Comparison of ENCODE assay signal across 22 cellular contexts in genomic region chr10:90986136-90986760, GRCh38.
"Had no signal": no experiment of that assay in that cellular context is flagged by ENCODE, and none has a peak within 500 bp of the region (broad histone marks: within the 10 kb centered on the region; RNA-seq: fewer than 3 reads in every experiment).

No MANE protein-coding gene starts in this region.

- H3K4me3 ChIP-seq: thyroid gland had no signal

- H3K36me3 Mint-ChIP-seq: activated naive CD4-positive, alpha-beta T cell treated with anti-CD3 and anti-CD28 coated beads, Interleukin-2, amount 10 ng/mL, durations not matched to agents 7 days and 5 days; immature natural killer cell; natural killer cell had no signal

- H3K27ac ChIP-seq: thyroid gland had no signal

- H3K36me3 ChIP-seq: thyroid gland had no signal

- ATAC-seq: activated CD4-positive, alpha-beta T cell treated with anti-CD3 and anti-CD28 coated beads for 36 hours; activated T-cell treated with anti-CD3 and anti-CD28 coated beads, Interleukin-2, amount 50 U/mL, for 4 hours; natural killer cell; stimulated activated naive CD8-positive, alpha-beta T cell treated with anti-CD3 and anti-CD28 coated beads, Interleukin-15, Interleukin-2, amounts not matched to agents 100 U/mL and 50 U/mL, for 24 hours had no signal

- H3K27ac Mint-ChIP-seq: activated B cell treated with CpG ODN at 0.5 μM for 24 hours; activated CD4-positive, alpha-beta T cell treated with anti-CD3 and anti-CD28 coated beads for 36 hours; activated naive CD4-positive, alpha-beta T cell treated with anti-CD3 and anti-CD28 coated beads, Interleukin-2, amount 10 ng/mL, durations not matched to agents 7 days and 5 days; dendritic cell treated with granulocyte-macrophage colony-stimulating factor and Interleukin-4, amounts not matched to agents 40 ng/mL and 50 ng/mL, for 4 days; immature natural killer cell; natural killer cell; T-helper 1 cell treated with Interleukin-12 subunit alpha and Interleukin-12 subunit beta and Interleukin-4 antibody, amounts not matched to agents 30 μg/mL and 1 μg/mL, for 36 hours had no signal

- H3K4me1 Mint-ChIP-seq: activated naive CD4-positive, alpha-beta T cell treated with anti-CD3 and anti-CD28 coated beads, Interleukin-2, amount 10 ng/mL, durations not matched to agents 7 days and 5 days; immature natural killer cell; natural killer cell had no signal

- H3K9me3 ChIP-seq: thyroid gland had no signal

- H3K9me3 Mint-ChIP-seq: activated B cell treated with CpG ODN at 0.5 μM for 24 hours; activated naive CD4-positive, alpha-beta T cell treated with anti-CD3 and anti-CD28 coated beads, Interleukin-2, amount 10 ng/mL, durations not matched to agents 7 days and 5 days; activated T-cell treated with anti-CD3 and anti-CD28 coated beads, Interleukin-2, amount 50 U/mL, for 4 hours; dendritic cell treated with granulocyte-macrophage colony-stimulating factor and Interleukin-4, amounts not matched to agents 40 ng/mL and 50 ng/mL, for 4 days; natural killer cell; T-helper 1 cell treated with Interleukin-12 subunit alpha and Interleukin-12 subunit beta and Interleukin-4 antibody, amounts not matched to agents 30 μg/mL and 1 μg/mL, for 36 hours had no signal

- H3K4me3 Mint-ChIP-seq: activated B cell treated with CpG ODN at 0.5 μM for 24 hours; activated CD4-positive, alpha-beta T cell treated with anti-CD3 and anti-CD28 coated beads for 36 hours; activated naive CD4-positive, alpha-beta T cell treated with anti-CD3 and anti-CD28 coated beads, Interleukin-2, amount 10 ng/mL, durations not matched to agents 7 days and 5 days; activated T-cell treated with anti-CD3 and anti-CD28 coated beads, Interleukin-2, amount 50 U/mL, for 4 hours; dendritic cell treated with granulocyte-macrophage colony-stimulating factor and Interleukin-4, amounts not matched to agents 40 ng/mL and 50 ng/mL, for 4 days; immature natural killer cell; natural killer cell; T-helper 1 cell treated with Interleukin-12 subunit alpha and Interleukin-12 subunit beta and Interleukin-4 antibody, amounts not matched to agents 30 μg/mL and 1 μg/mL, for 36 hours had no signal

- H3K27me3 Mint-ChIP-seq: activated B cell treated with CpG ODN at 0.5 μM for 24 hours; activated naive CD4-positive, alpha-beta T cell treated with anti-CD3 and anti-CD28 coated beads, Interleukin-2, amount 10 ng/mL, durations not matched to agents 7 days and 5 days; dendritic cell treated with granulocyte-macrophage colony-stimulating factor and Interleukin-4, amounts not matched to agents 40 ng/mL and 50 ng/mL, for 4 days had no signal

- DNase-seq: activated B cell treated with CpG ODN at 0.5 μM for 24 hours; activated CD4-positive, alpha-beta T cell treated with anti-CD3 and anti-CD28 coated beads for 36 hours; activated CD4-positive, alpha-beta T cell treated with anti-CD3 and anti-CD28 coated beads, Interleukin-2, amount 50 U/mL, for 4 hours; activated CD8-positive, alpha-beta memory T cell treated with anti-CD3 and anti-CD28 coated beads for 24 hours; activated CD8-positive, alpha-beta memory T cell treated with anti-CD3 and anti-CD28 coated beads, Interleukin-2, amount 50 U/mL, for 4 hours; activated naive CD4-positive, alpha-beta T cell treated with anti-CD3 and anti-CD28 coated beads, Interleukin-2, amount 10 ng/mL, durations not matched to agents 7 days and 5 days; activated T-cell treated with anti-CD3 and anti-CD28 coated beads, Interleukin-2, amount 50 U/mL, for 4 hours; amygdala; effector CD4-positive, alpha-beta T cell; erythroblast; foreskin fibroblast; immature natural killer cell; kidney glomerular epithelial cell; midbrain; natural killer cell; stimulated activated CD4-positive, alpha-beta T cell treated with anti-CD3 and anti-CD28 coated beads, Interleukin-2, amount 100 ng/mL, for 48 hours; stimulated activated CD8-positive, alpha-beta memory T cell treated with anti-CD3 and anti-CD28 coated beads, Interleukin-4, amount 100 ng/mL, for 48 hours; stimulated activated naive CD8-positive, alpha-beta T cell treated with anti-CD3 and anti-CD28 coated beads, Interleukin-15, Interleukin-2, amounts not matched to agents 100 U/mL and 50 U/mL, for 24 hours; T1000; thyroid gland had no signal

- H3K4me1 ChIP-seq: thyroid gland had no signal

- H3K27me3 ChIP-seq: thyroid gland had no signal
